In genomic region chr2:15334650-15335326, GRCh38 we compare ENCODE assay signal across 13 cellular contexts.
A peak's percentile ranks its signal among the peaks of the same experiment; 100 is the strongest.
DNase-seq lines count a peak whose midpoint lies in the region; ATAC-seq and TF ChIP-seq lines count a peak whose summit lies in the region.
"Had no signal": no experiment of that assay in that cellular context is flagged by ENCODE, and none has a peak within 500 bp of the region (broad histone marks: within the 10 kb centered on the region; RNA-seq: fewer than 3 reads in every experiment).

No MANE protein-coding gene starts in this region.

- peak overlapping the region; percentile 11; the same call in 1 of the 2 replicates for H3K27ac ChIP-seq in VCaP
- H3K27ac ChIP-seq in WERI-Rb-1: no peak overlapping the region
- H3K27ac ChIP-seq: thoracic aorta had no signal

- H3K4me3 ChIP-seq in WERI-Rb-1 (ENCODE audit: low read depth, low read length): no peak overlapping the region
- H3K4me3 ChIP-seq: thoracic aorta had no signal

- H3K9me3 ChIP-seq in WERI-Rb-1 (ENCODE audit: severe bottlenecking): no peaks in the 10 kb centered on the region
- H3K9me3 ChIP-seq: thoracic aorta had no signal

- no peak for TF ChIP-seq CTCF in VCaP (conservative IDR thresholded peaks at IDR 0.05)
- TF ChIP-seq CTCF in WERI-Rb-1 (IDR thresholded peaks at IDR 0.05; ENCODE audit: low read depth, low read length): no peak

- peak; percentile 22 for DNase-seq in GM04503 (ENCODE audit: low read depth)
- peak; percentile 46 for DNase-seq in NCI-H2081 treated with DMSO at 0.1 percent for 48 hours (lab: John Stamatoyannopoulos, UW)
- peak; percentile 27 for DNase-seq in non-pigmented ciliary epithelial cell (ENCODE audit: low read depth)
- DNase-seq in WERI-Rb-1: no peak
- no peak for DNase-seq in HuH-7 (ENCODE audit: low spot score)
- DNase-seq: activated naive CD4-positive, alpha-beta T cell treated with Interleukin-2 at 50 U/mL for 16 hours; endodermal cell; kidney; stimulated activated CD4-positive, alpha-beta T cell treated with anti-CD3 and anti-CD28 coated beads, Interleukin-4, amount 100 ng/mL, for 24 hours had no signal

- no peaks in the 10 kb centered on the region for H3K27me3 ChIP-seq in WERI-Rb-1 (ENCODE audit: insufficient read depth, low read depth, severe bottlenecking)

- no peak for ATAC-seq in GM18870 (IDR thresholded peaks at IDR 0.05; ENCODE audit: unreplicated experiment)
- ATAC-seq in HG02588 (IDR thresholded peaks at IDR 0.05; ENCODE audit: unreplicated experiment): no peak

- H3K36me3 ChIP-seq in WERI-Rb-1: peaks cover 6% of the 10 kb centered on the region; the same call in 1 of the 2 replicates

Comparison
In these comparisons a context has a peak if more than half of its experiments do, and no peak if none do; other contexts are left out.
1. DNase-seq: peak in GM04503 (single experiment), NCI-H2081 treated with DMSO at 0.1 percent for 48 hours (single experiment) and non-pigmented ciliary epithelial cell (single experiment); none in WERI-Rb-1 (single experiment) and HuH-7 (single experiment).